In the genomic region with DNA sequence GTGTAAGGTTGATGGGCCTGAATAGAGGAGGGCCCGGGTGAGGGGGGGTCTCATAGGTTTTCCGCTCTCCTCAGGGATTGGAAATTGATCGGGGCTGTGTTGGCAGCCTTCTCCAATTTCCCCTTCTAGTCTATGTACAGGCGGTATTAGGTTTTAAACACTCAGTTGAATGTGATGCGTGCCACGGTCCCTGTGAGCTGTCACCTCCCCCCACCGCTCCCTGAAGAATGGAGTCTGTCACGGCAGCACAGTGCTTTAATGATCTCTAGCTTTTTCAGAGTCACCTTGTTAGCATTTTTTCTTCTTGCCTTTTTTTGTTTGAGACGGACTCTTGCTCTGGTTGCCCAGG, we compare ENCODE assay signal across 8 cellular contexts. TPM values are rescaled to one million over a fixed set of nuclear protein-coding genes. Genes with fewer than 3 reads are reported as not detected.
DNase-seq lines count a peak whose midpoint lies in the region; ATAC-seq and TF ChIP-seq lines count a peak whose summit lies in the region.

No MANE protein-coding gene starts in this region.

- H4K20me1 ChIP-seq in neural progenitor cell (ENCODE audit: low read depth): peaks cover 43% of the 10 kb centered on the region

- peaks cover 10% of the 10 kb centered on the region for H3F3A ChIP-seq in neural progenitor cell (ENCODE audit: low read depth)

- peak; percentile 81 for DNase-seq in activated effector memory CD4-positive, alpha-beta T cell treated with anti-CD3 and anti-CD28 coated beads, Interleukin-2, amount 50 U/mL, for 16 hours
- no peak for DNase-seq in activated effector memory CD4-positive, alpha-beta T cell treated with Interleukin-2 at 50 U/mL for 16 hours
- DNase-seq in T-helper 2 cell (peak in 3 of 5 experiments; percentile 10 to 58 (median 45)), epithelial cell of esophagus (ENCODE audit: low read depth) (peak; percentile 17), neural progenitor cell (ENCODE audit: low spot score) (peak; percentile 23), hippocampal formation (lab: John Stamatoyannopoulos, UW) (no peak), HT-29 (ENCODE audit: low spot score) (no peak)

- TF ChIP-seq CTCF in epithelial cell of esophagus (IDR thresholded peaks at IDR 0.05; ENCODE audit: insufficient read depth, low read depth, low read length, missing control alignments) (no peak), neural progenitor cell (IDR thresholded peaks at IDR 0.05) (no peak)

- H3K4me2 ChIP-seq in neural progenitor cell: peak overlapping the region; percentile 84

- H3K9me3 Mint-ChIP-seq in neural progenitor cell: no peaks in the 10 kb centered on the region

- H3K4me1 ChIP-seq in neural progenitor cell: no peaks in the 10 kb centered on the region

- no peak overlapping the region for H3K27ac ChIP-seq in neural progenitor cell

- H3K4me1 Mint-ChIP-seq in neural progenitor cell: peaks cover 28% of the 10 kb centered on the region

- H3K27ac Mint-ChIP-seq in neural progenitor cell: peak overlapping the region; percentile 81

- peaks cover 4% of the 10 kb centered on the region for H3K36me3 ChIP-seq in neural progenitor cell

- peaks cover 4% of the 10 kb centered on the region for H3K27me3 Mint-ChIP-seq in neural progenitor cell (ENCODE audit: insufficient read depth, low read depth)

- peak overlapping the region; percentile 83 for H3K9ac ChIP-seq in neural progenitor cell

- ATAC-seq in HG02798 (IDR thresholded peaks at IDR 0.05; ENCODE audit: poor library complexity, unreplicated experiment): no peak

- H3K4me3 ChIP-seq in epithelial cell of esophagus (ENCODE audit: low read length) (peak overlapping the region; percentile 79), neural progenitor cell (peak overlapping the region; percentile 88)

- no peaks in the 10 kb centered on the region for H3K27me3 ChIP-seq in neural progenitor cell

- H3K36me3 Mint-ChIP-seq in neural progenitor cell: peaks cover 45% of the 10 kb centered on the region

- peaks cover 86% of the 10 kb centered on the region for H3K79me2 ChIP-seq in neural progenitor cell (ENCODE audit: low read depth)

- no peaks in the 10 kb centered on the region for H3K9me3 ChIP-seq in neural progenitor cell (ENCODE audit: low read depth)

- H2AFZ ChIP-seq in neural progenitor cell (replicated peaks): no peak overlapping the region

- peak overlapping the region; percentile 94 for H3K4me3 Mint-ChIP-seq in neural progenitor cell

RNA-seq across cellular contexts. Expression of a gene that starts 0.8 kb away (rescaled TPM):
- total RNA-seq in neural progenitor cell (ENCODE audit: low replicate concordance): 308 and 386 TPM in 2 replicates
- total RNA-seq in HT-29 (2014; rRNA removed; shearing (Covaris generic)): 443 and 485 TPM in 2 replicates

RNA-seq across cellular contexts. Expression of a gene that starts 1.0 kb away (rescaled TPM):
- 25.1 and 38.7 TPM in 2 replicates for total RNA-seq in neural progenitor cell (ENCODE audit: low replicate concordance)
- 98.2 and 107 TPM in 2 replicates for total RNA-seq in HT-29 (2014; rRNA removed; shearing (Covaris generic))

RNA-seq across cellular contexts. Expression of a gene that starts 49.4 kb away (rescaled TPM):
- 1.1 TPM in 1 of 2 replicates, not detected in the other for total RNA-seq in neural progenitor cell (ENCODE audit: low replicate concordance)
- total RNA-seq in HT-29 (2014; rRNA removed; shearing (Covaris generic)): 84.9 and 92.0 TPM in 2 replicates

Comparison
In these comparisons a context has a peak if more than half of its experiments do, and no peak if none do; other contexts are left out.
1. DNase-seq: peak in activated effector memory CD4-positive, alpha-beta T cell treated with anti-CD3 and anti-CD28 coated beads, Interleukin-2, amount 50 U/mL, for 16 hours (single experiment), T-helper 2 cell (3 of 5), epithelial cell of esophagus (single experiment) and neural progenitor cell (single experiment); none in activated effector memory CD4-positive, alpha-beta T cell treated with Interleukin-2 at 50 U/mL for 16 hours (single experiment), hippocampal formation (0 of 2) and HT-29 (single experiment).
2. RNA of a gene that starts 49.4 kb away (total RNA-seq): 84.9 to 92.0 TPM in HT-29; 1.1 TPM in neural progenitor cell; every median in the first group is over 10 times any median in the second.